ENCODE assay signal across 8 cellular contexts in the genomic region with DNA sequence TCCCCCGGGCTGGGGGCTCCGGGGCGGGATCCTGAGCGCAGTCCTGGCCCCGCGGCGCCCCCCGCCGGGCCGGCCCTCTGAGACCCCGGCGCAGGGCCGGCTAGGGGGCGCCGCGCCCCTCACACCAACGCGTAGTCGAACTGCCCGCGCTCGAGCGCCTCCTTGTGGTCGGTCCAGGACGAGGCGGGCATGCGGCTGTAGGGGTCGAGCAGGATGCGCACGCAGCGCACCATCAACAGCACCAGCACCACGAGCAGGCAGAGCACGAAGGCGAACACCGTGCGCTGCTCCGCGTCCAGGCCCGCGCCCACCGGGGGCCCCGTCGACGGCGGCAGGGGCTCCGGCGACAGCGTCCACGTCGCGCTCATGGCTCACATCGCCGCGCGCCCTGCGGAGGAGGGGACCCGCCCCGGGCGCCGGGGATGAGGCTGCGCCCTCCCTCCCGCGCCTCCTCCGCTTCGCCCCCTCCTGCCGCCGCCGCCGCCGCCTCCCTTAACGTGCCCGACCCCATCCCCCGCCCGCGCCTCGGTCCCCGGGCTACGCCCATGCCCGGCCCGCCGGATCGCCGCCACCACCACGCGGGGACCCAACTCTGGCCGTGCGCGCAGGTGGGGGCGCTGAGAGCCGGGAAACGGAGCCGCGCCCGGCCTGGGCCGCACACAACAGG. TPM values are rescaled to one million over a fixed set of nuclear protein-coding genes. Genes with fewer than 3 reads are reported as not detected.
DNase-seq lines count a peak whose midpoint lies in the region; ATAC-seq and TF ChIP-seq lines count a peak whose summit lies in the region.

No MANE protein-coding gene starts in this region.

- no peaks in the 10 kb centered on the region for H3K27me3 ChIP-seq in liver (ENCODE audit: control insufficient read depth in 4 of 4, insufficient read depth in 4 of 4, low read length in 3 of 4)

- H3K36me3 ChIP-seq in liver (ENCODE audit: control insufficient read depth in 4 of 4, insufficient read depth in 3 of 4, low read depth in 1 of 4, low read length in 3 of 4) = peaks cover 0 to 13% (median 6%) of the 10 kb centered on the region in 4 donors

- H3K4me1 ChIP-seq in liver (ENCODE audit: control insufficient read depth in 4 of 4, insufficient read depth in 4 of 4, low read length in 3 of 4) = peaks cover 13 to 25% (median 19%) of the 10 kb centered on the region in 4 donors

- peak in 1 of 2 donors; percentile 37 for TF ChIP-seq RAD21 in liver (IDR thresholded peaks at IDR 0.05)

- no peak for ATAC-seq in GM21723 (IDR thresholded peaks at IDR 0.05; ENCODE audit: unreplicated experiment)

- H3K4me3 ChIP-seq in liver (ENCODE audit: low read depth in 1 of 3, low read length in 3 of 3) = peak overlapping the region in 1 of 3 donors; percentile 55

- no peak overlapping the region for H3K9ac ChIP-seq in liver (ENCODE audit: low read depth in 1 of 2, low read length in 2 of 2)

- peak; percentile 53 for TF ChIP-seq CTCF in liver (IDR thresholded peaks at IDR 0.05; ENCODE audit: low read depth, low read length, missing input control)

- H3K9me3 ChIP-seq in liver (ENCODE audit: control insufficient read depth in 4 of 4, low read length in 3 of 4) = no peaks in the 10 kb centered on the region

- WGBS in liver = 2% methylated on average over 95 of the region's 95 CpGs

- peak; percentile 97 for DNase-seq in 8988T
- DNase-seq in GM19240 (ENCODE audit: insufficient read length, low spot score) = peak; percentile 68
- peak; percentile 77 for DNase-seq in NCI-H345 (lab: John Stamatoyannopoulos, UW)
- DNase-seq in activated CD4-positive, CD25-positive, alpha-beta regulatory T cell treated with anti-CD3 and anti-CD28 coated beads, Interleukin-2, amount 50 U/mL, for 16 hours (ENCODE audit: low read depth, low spot score) = peak; percentile 61
- DNase-seq in central memory CD4-positive, alpha-beta T cell = peak; percentile 67
- peak; percentile 34 to 71 (median 53) for DNase-seq in stimulated activated CD4-positive, alpha-beta T cell treated with anti-CD3 and anti-CD28 coated beads, TNF-alpha, amount 100 ng/mL, for 1 hour (ENCODE audit: low read depth in 3 of 3, low spot score in 1 of 3)

- H3K27ac ChIP-seq in liver (ENCODE audit: low read depth in 1 of 2, low read length in 2 of 2) = no peak overlapping the region

TF ChIP-seq in liver, 16 proteins besides CTCF, POLR2A, EP300 and RAD21:
- TF ChIP-seq NR2F2 (IDR thresholded peaks at IDR 0.05) = no peak
- no peak for TF ChIP-seq HNF4G (IDR thresholded peaks at IDR 0.05)
- no peak for TF ChIP-seq FOXA1 (IDR thresholded peaks at IDR 0.05)
- TF ChIP-seq, protein P1, sequence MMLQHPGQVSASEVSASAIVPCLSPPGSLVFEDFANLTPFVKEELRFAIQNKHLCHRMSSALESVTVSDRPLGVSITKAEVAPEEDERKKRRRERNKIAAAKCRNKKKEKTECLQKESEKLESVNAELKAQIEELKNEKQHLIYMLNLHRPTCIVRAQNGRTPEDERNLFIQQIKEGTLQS (IDR thresholded peaks at IDR 0.05) = no peak
- TF ChIP-seq YY1 (IDR thresholded peaks at IDR 0.05) = no peak
- no peak for TF ChIP-seq GABPA (IDR thresholded peaks at IDR 0.05 in 1 of 2, conservative IDR thresholded peaks at IDR 0.05 in 1 of 2)
- TF ChIP-seq EGR1 (IDR thresholded peaks at IDR 0.05; ENCODE audit: low read depth in 2 of 2) = no peak
- TF ChIP-seq, protein P2, sequence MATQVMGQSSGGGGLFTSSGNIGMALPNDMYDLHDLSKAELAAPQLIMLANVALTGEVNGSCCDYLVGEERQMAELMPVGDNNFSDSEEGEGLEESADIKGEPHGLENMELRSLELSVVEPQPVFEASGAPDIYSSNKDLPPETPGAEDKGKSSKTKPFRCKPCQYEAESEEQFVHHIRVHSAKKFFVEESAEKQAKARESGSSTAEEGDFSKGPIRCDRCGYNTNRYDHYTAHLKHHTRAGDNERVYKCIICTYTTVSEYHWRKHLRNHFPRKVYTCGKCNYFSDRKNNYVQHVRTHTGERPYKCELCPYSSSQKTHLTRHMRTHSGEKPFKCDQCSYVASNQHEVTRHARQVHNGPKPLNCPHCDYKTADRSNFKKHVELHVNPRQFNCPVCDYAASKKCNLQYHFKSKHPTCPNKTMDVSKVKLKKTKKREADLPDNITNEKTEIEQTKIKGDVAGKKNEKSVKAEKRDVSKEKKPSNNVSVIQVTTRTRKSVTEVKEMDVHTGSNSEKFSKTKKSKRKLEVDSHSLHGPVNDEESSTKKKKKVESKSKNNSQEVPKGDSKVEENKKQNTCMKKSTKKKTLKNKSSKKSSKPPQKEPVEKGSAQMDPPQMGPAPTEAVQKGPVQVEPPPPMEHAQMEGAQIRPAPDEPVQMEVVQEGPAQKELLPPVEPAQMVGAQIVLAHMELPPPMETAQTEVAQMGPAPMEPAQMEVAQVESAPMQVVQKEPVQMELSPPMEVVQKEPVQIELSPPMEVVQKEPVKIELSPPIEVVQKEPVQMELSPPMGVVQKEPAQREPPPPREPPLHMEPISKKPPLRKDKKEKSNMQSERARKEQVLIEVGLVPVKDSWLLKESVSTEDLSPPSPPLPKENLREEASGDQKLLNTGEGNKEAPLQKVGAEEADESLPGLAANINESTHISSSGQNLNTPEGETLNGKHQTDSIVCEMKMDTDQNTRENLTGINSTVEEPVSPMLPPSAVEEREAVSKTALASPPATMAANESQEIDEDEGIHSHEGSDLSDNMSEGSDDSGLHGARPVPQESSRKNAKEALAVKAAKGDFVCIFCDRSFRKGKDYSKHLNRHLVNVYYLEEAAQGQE (IDR thresholded peaks at IDR 0.05) = no peak
- TF ChIP-seq, protein P3, sequence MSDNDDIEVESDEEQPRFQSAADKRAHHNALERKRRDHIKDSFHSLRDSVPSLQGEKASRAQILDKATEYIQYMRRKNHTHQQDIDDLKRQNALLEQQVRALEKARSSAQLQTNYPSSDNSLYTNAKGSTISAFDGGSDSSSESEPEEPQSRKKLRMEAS (IDR thresholded peaks at IDR 0.05) = no peak
- no peak for TF ChIP-seq JUND (IDR thresholded peaks at IDR 0.05)
- no peak for TF ChIP-seq HNF4A (conservative IDR thresholded peaks at IDR 0.05)
- no peak for TF ChIP-seq RXRA (IDR thresholded peaks at IDR 0.05)

RNA-seq across cellular contexts. Expression of a gene that starts 0.6 kb away (rescaled TPM):
- total RNA-seq in liver = under 1 TPM; 0.08 to 0.14 TPM
- polyA plus RNA-seq in liver = under 1 TPM in 1 of 2 donors, not detected in 1; 0.07 TPM

RNA-seq across cellular contexts. Expression of a gene that starts 5.2 kb away (rescaled TPM):
- 1 to 10 TPM; 2.8 to 3.5 TPM for total RNA-seq in liver
- polyA plus RNA-seq in liver = 1 to 10 TPM; 3.0 to 7.1 TPM

RNA-seq across cellular contexts. Expression of a gene that starts 10.7 kb away (rescaled TPM):
- total RNA-seq in liver = 1 to 10 TPM in 1 of 2 donors, not detected in 1; 2.5 TPM
- polyA plus RNA-seq in liver = under 1 TPM; 0.32 to 0.36 TPM

RNA-seq across cellular contexts. Expression of a gene that starts 18.2 kb away (rescaled TPM):
- total RNA-seq in liver = 10 to 100 TPM; 21.1 to 35.8 TPM
- polyA plus RNA-seq in liver = 10 to 100 TPM; 17.7 to 32.2 TPM

RNA-seq across cellular contexts. Expression of a gene that starts 21.6 kb away (rescaled TPM):
- total RNA-seq in liver = 10 to 100 TPM in 1 of 2 donors, 1 to 10 TPM in 1; 9.4 to 11.7 TPM
- polyA plus RNA-seq in liver = 1 to 10 TPM; 3.0 to 9.7 TPM
